Comparison of ENCODE assay signal across 25 cellular contexts in the genomic region with DNA sequence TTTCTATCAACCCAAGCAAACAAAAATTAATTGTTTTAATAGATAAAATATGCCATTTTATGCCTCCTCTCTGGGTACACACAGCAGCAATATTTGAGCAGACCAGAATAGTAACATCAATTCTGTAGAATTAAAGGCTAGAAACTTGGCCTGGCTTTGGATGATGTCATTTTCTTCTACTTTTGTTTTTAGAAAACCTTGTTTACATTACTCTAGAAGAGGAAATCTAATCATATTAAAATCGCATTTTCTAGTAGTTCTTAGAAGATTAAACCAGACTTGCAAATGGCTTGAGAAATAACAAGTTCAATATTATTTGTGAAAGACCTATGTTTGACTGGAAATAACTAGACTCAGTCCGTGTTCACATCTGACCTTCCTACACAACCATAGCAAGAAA.
DNase-seq lines count a peak whose midpoint lies in the region; ATAC-seq, FAIRE-seq and TF ChIP-seq lines count a peak whose summit lies in the region.
"Had no signal": no experiment of that assay in that cellular context is flagged by ENCODE, and none has a peak within 500 bp of the region (broad histone marks: within the 10 kb centered on the region; RNA-seq: fewer than 3 reads in every experiment).

No MANE protein-coding gene starts in this region.

- CTCF ChIA-PET in IMR-90 (lab: Yijun Ruan, JAX) = no interaction called here

- H2BK20ac ChIP-seq in IMR-90 (ENCODE audit: low read depth, low read length) = no peak overlapping the region

- H3K4me3 ChIP-seq in CD4-positive, CD25-positive, alpha-beta regulatory T cell (ENCODE audit: low read depth, low read length) = peak overlapping the region; percentile 33
- no peak overlapping the region for H3K4me3 ChIP-seq in IMR-90 (ENCODE audit: insufficient read depth, low read depth, low read length)
- no peak overlapping the region for H3K4me3 ChIP-seq in astrocyte of the spinal cord (ENCODE audit: low read depth, low read length)
- H3K4me3 ChIP-seq: BLaER1 had no signal

- H2BK15ac ChIP-seq in IMR-90 (ENCODE audit: low read depth, low read length) = no peak overlapping the region

- H3K9ac ChIP-seq in IMR-90 (ENCODE audit: low read depth, low read length) = no peak overlapping the region
- H3K9ac ChIP-seq: BLaER1 had no signal

- peaks cover 0 to 4% (median 2%) of the 10 kb centered on the region in 7 donors for H3K9me3 Mint-ChIP-seq in CD4-positive, CD25-positive, alpha-beta regulatory T cell
- H3K9me3 Mint-ChIP-seq in chondrocyte (ENCODE audit: low read depth) = peaks cover 4% of the 10 kb centered on the region

- no peaks in the 10 kb centered on the region for H3K9me1 ChIP-seq in IMR-90 (ENCODE audit: insufficient read depth, low read length)

- peaks cover 4% of the 10 kb centered on the region for H3K27me3 Mint-ChIP-seq in CD4-positive, CD25-positive, alpha-beta regulatory T cell
- H3K27me3 Mint-ChIP-seq in chondrocyte (ENCODE audit: low read depth) = peaks cover 20% of the 10 kb centered on the region
- H3K27me3 Mint-ChIP-seq: CD4-positive, alpha-beta T cell had no signal

- H3K18ac ChIP-seq in IMR-90 (ENCODE audit: low read depth, low read length) = no peak overlapping the region

- dilution Hi-C loops in IMR-90 (cut with HindIII; ENCODE audit: low sequenced_read_pairs, unreplicated experiment) = no loop called here

- ATAC-seq in CD4-positive, CD25-positive, alpha-beta regulatory T cell (ENCODE audit: low read depth in 2 of 2) = peak; percentile 71 to 77
- ATAC-seq in IMR-90 (ENCODE audit: low read depth) = peak; percentile 65
- ATAC-seq in GM18517 (IDR thresholded peaks at IDR 0.05; ENCODE audit: unreplicated experiment) = no peak

- H2AK9ac ChIP-seq in IMR-90 (replicated peaks; ENCODE audit: low read depth, low read length, poor library complexity) = no peak overlapping the region

- no peak overlapping the region for H2BK120ac ChIP-seq in IMR-90 (ENCODE audit: low read depth, low read length)

- no CpG with 5 or more reads among the region's 2 CpGs for WGBS in IMR-90 (ENCODE audit: extremely low coverage in 2 of 2, insufficient read length in 1 of 2), 2 experiments

- no TSS peak for BruUV-seq in IMR-90 (replicated peaks; lab: Mats Ljungman, UMichigan)

- no peaks in the 10 kb centered on the region for H3K79me1 ChIP-seq in IMR-90 (ENCODE audit: low read depth in 1 of 2, low read length in 2 of 2)

- intact Hi-C loops in IMR-90 (cut with micrococcal nuclease) = no loop called here

- H3K4ac ChIP-seq in IMR-90 (ENCODE audit: low read depth, low read length) = no peak overlapping the region

- no peak for TF ChIP-seq POLR2A in IMR-90 (IDR thresholded peaks at IDR 0.05; ENCODE audit: low read depth, low read length)

- in situ Hi-C loops in IMR-90 (cut with MboI; ENCODE audit: low sequenced_read_pairs) = no loop called here
- in situ Hi-C loops in astrocyte of the spinal cord (cut with HindIII; ENCODE audit: low sequenced_read_pairs) = no loop called here

- H3K23ac ChIP-seq in IMR-90 (ENCODE audit: low read depth, low read length) = no peak overlapping the region

- TF ChIP-seq CTCF in IMR-90 (conservative IDR thresholded peaks at IDR 0.05; ENCODE audit: low read depth, low read length) (no peak), astrocyte of the spinal cord (IDR thresholded peaks at IDR 0.05; ENCODE audit: low read depth, low read length) (no peak), chondrocyte (IDR thresholded peaks at IDR 0.05) (no peak)

- peak overlapping the region; percentile 7 to 90 (median 70) for H3K27ac Mint-ChIP-seq in CD4-positive, CD25-positive, alpha-beta regulatory T cell
- no peak overlapping the region for H3K27ac Mint-ChIP-seq in chondrocyte (ENCODE audit: unreplicated experiment)
- H3K27ac Mint-ChIP-seq: CD4-positive, alpha-beta T cell had no signal

- H3K4me1 ChIP-seq in CD4-positive, CD25-positive, alpha-beta regulatory T cell (ENCODE audit: control insufficient read depth, insufficient read depth, low read length, poor library complexity, severe bottlenecking) = peaks cover 24% of the 10 kb centered on the region
- no peaks in the 10 kb centered on the region for H3K4me1 ChIP-seq in IMR-90 (ENCODE audit: control insufficient read depth, insufficient read depth, low read length)
- H3K4me1 ChIP-seq: BLaER1 had no signal

- no peaks in the 10 kb centered on the region for H3K27me3 ChIP-seq in CD4-positive, CD25-positive, alpha-beta regulatory T cell (ENCODE audit: control insufficient read depth, insufficient read depth, low read length)
- peaks cover 7% of the 10 kb centered on the region for H3K27me3 ChIP-seq in IMR-90 (ENCODE audit: control insufficient read depth, insufficient read depth, low read length)
- H3K27me3 ChIP-seq: BLaER1 had no signal

- peak overlapping the region; percentile 39 for H3K27ac ChIP-seq in CD4-positive, CD25-positive, alpha-beta regulatory T cell (ENCODE audit: insufficient read depth, low read length, poor library complexity, severe bottlenecking)
- no peak overlapping the region for H3K27ac ChIP-seq in IMR-90 (ENCODE audit: insufficient read depth, low read length)
- H3K27ac ChIP-seq: BLaER1, HL-60 had no signal

- H2AK5ac ChIP-seq in IMR-90 (ENCODE audit: low read depth, low read length) = no peak overlapping the region

- no peaks in the 10 kb centered on the region for H3K36me3 ChIP-seq in CD4-positive, CD25-positive, alpha-beta regulatory T cell (ENCODE audit: control insufficient read depth, insufficient read depth, low read length)
- no peaks in the 10 kb centered on the region for H3K36me3 ChIP-seq in IMR-90 (ENCODE audit: control insufficient read depth, insufficient read depth, low read length)
- H3K36me3 ChIP-seq: BLaER1 had no signal

- peak overlapping the region in 3 of 4 donors; percentile 17 to 47 (median 35) for H3K4me3 Mint-ChIP-seq in CD4-positive, CD25-positive, alpha-beta regulatory T cell
- no peak overlapping the region for H3K4me3 Mint-ChIP-seq in chondrocyte (ENCODE audit: unreplicated experiment)
- H3K4me3 Mint-ChIP-seq: CD4-positive, alpha-beta T cell had no signal

- H3K14ac ChIP-seq in IMR-90 (replicated peaks; ENCODE audit: low read depth, low read length) = no peak overlapping the region

- no peak overlapping the region for H4K8ac ChIP-seq in IMR-90 (ENCODE audit: low read depth in 2 of 2, low read length in 2 of 2)

- TF ChIP-seq RAD21 in IMR-90 (IDR thresholded peaks at IDR 0.05; ENCODE audit: low read length) = no peak

- no peak overlapping the region for H2AFZ ChIP-seq in IMR-90 (replicated peaks; ENCODE audit: low read length, poor library complexity)

- no peak for FAIRE-seq in RCC 7860 (lab: Jason Lieb, UNC)
- FAIRE-seq: A204.1, D721Med, G401.6, GM12891, GM19239, H54 had no signal

- no peaks in the 10 kb centered on the region for H3K9me3 ChIP-seq in CD4-positive, CD25-positive, alpha-beta regulatory T cell (ENCODE audit: control insufficient read depth in 2 of 2, low read length in 2 of 2)
- peaks cover 2% of the 10 kb centered on the region for H3K9me3 ChIP-seq in IMR-90 (ENCODE audit: control insufficient read depth, insufficient read depth, low read length)
- H3K9me3 ChIP-seq: BLaER1 had no signal

- H3K4me2 ChIP-seq in IMR-90 (ENCODE audit: low read depth, low read length) = no peak overlapping the region
- H3K4me2 ChIP-seq: BLaER1 had no signal

- H4K5ac ChIP-seq in IMR-90 (ENCODE audit: low read depth, low read length) = no peak overlapping the region

- peaks cover 23 to 71% (median 30%) of the 10 kb centered on the region in 4 donors for H3K4me1 Mint-ChIP-seq in CD4-positive, CD25-positive, alpha-beta regulatory T cell
- no peaks in the 10 kb centered on the region for H3K4me1 Mint-ChIP-seq in chondrocyte (ENCODE audit: low read depth)

- POLR2A ChIA-PET in IMR-90 (lab: Charles Lee; ENCODE audit: unreplicated experiment) = no interaction called here

- peaks cover 11% of the 10 kb centered on the region for H3K36me3 Mint-ChIP-seq in CD4-positive, CD25-positive, alpha-beta regulatory T cell
- no peaks in the 10 kb centered on the region for H3K36me3 Mint-ChIP-seq in chondrocyte (ENCODE audit: low read depth)

- H2BK5ac ChIP-seq in IMR-90 (ENCODE audit: low read depth, low read length, poor library complexity, severe bottlenecking) = no peak overlapping the region

- H4K20me1 ChIP-seq in IMR-90 (ENCODE audit: insufficient read depth, low read length) = no peaks in the 10 kb centered on the region
- H4K20me1 ChIP-seq: BLaER1 had no signal

- no peak overlapping the region for H3K56ac ChIP-seq in IMR-90 (ENCODE audit: extremely low read depth, insufficient read depth, low read length)

- peak in 1 of 3 donors; percentile 62 for DNase-seq in CD4-positive, CD25-positive, alpha-beta regulatory T cell
- DNase-seq in IMR-90 (peak; percentile 46), astrocyte of the spinal cord (ENCODE audit: low read depth, low spot score) (peak; percentile 7), fibroblast of peridontal ligament (ENCODE audit: extremely low read depth) (peak; percentile 50), globus pallidus (ENCODE audit: low spot score) (no peak), RCC 7860 (ENCODE audit: low spot score) (no peak), chondrocyte (ENCODE audit: low spot score) (no peak)
- DNase-seq: CD4-positive, alpha-beta T cell; DMS53; Karpas-422; NCI-H1092; NCI-H1417 treated with DMSO at 0.1 percent for 48 hours; NCI-H2081 treated with DMSO at 0.1 percent for 48 hours; NCI-H2171; NCI-H226; NCI-H510A had no signal

- H4K91ac ChIP-seq in IMR-90 (ENCODE audit: insufficient read depth, low read depth, low read length) = no peak overlapping the region

TF ChIP-seq in IMR-90, 13 proteins besides CTCF, POLR2A, EP300 and RAD21 (continues in another document):
- TF ChIP-seq, protein P1, sequence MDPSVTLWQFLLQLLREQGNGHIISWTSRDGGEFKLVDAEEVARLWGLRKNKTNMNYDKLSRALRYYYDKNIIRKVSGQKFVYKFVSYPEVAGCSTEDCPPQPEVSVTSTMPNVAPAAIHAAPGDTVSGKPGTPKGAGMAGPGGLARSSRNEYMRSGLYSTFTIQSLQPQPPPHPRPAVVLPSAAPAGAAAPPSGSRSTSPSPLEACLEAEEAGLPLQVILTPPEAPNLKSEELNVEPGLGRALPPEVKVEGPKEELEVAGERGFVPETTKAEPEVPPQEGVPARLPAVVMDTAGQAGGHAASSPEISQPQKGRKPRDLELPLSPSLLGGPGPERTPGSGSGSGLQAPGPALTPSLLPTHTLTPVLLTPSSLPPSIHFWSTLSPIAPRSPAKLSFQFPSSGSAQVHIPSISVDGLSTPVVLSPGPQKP (IDR thresholded peaks at IDR 0.05; ENCODE audit: borderline replicate concordance, low read depth, low read length) = no peak
- TF ChIP-seq FOS (IDR thresholded peaks at IDR 0.05; ENCODE audit: low read depth, low read length) = no peak
- no peak for TF ChIP-seq MXI1 (IDR thresholded peaks at IDR 0.05; ENCODE audit: borderline replicate concordance, low read depth, low read length)
- TF ChIP-seq NFE2L2 (IDR thresholded peaks at IDR 0.05; ENCODE audit: low read depth, low read length) = no peak
- TF ChIP-seq SMC3 (IDR thresholded peaks at IDR 0.05; ENCODE audit: low read depth, low read length) = no peak
- no peak for TF ChIP-seq MAFK (IDR thresholded peaks at IDR 0.05; ENCODE audit: low read depth, low read length)

Comparison
In these comparisons a context has a peak if more than half of its experiments do, and no peak if none do; other contexts are left out.
1. DNase-seq: peak in IMR-90 (single experiment), astrocyte of the spinal cord (single experiment) and fibroblast of peridontal ligament (single experiment); none in globus pallidus (single experiment), RCC 7860 (single experiment) and chondrocyte (single experiment).